In genomic region chr5:132965120-132965519, GRCh38 we compare ENCODE assay signal across 20 cellular contexts.
"Had no signal": no experiment of that assay in that cellular context is flagged by ENCODE, and none has a peak within 500 bp of the region (broad histone marks: within the 10 kb centered on the region; RNA-seq: fewer than 3 reads in every experiment).

No MANE protein-coding gene starts in this region.

- H3K4me1 ChIP-seq: colonic mucosa had no signal

- H3K36me3 ChIP-seq: colonic mucosa, gastroesophageal sphincter, right atrium auricular region, tibial nerve had no signal

- H3K9ac ChIP-seq: parathyroid adenoma had no signal

- H3K27ac ChIP-seq: colonic mucosa, parathyroid adenoma, right atrium auricular region had no signal

- ATAC-seq: activated CD8-positive, alpha-beta T cell treated with anti-CD3 and anti-CD28 coated beads for 36 hours; activated naive CD4-positive, alpha-beta T cell treated with anti-CD3 and anti-CD28 coated beads, Interleukin-2, amount 50 U/mL, for 72 hours; activated T-cell treated with anti-CD3 and anti-CD28 coated beads, Interleukin-2, amount 50 U/mL, for 4 hours; gastroesophageal sphincter had no signal

- H3K27me3 ChIP-seq: colonic mucosa, gastroesophageal sphincter, right atrium auricular region, tibial nerve had no signal

- H3K4me3 ChIP-seq: colonic mucosa, gastroesophageal sphincter, right atrium auricular region, tibial nerve had no signal

- H3K9me3 ChIP-seq: colonic mucosa, gastroesophageal sphincter, right atrium auricular region, tibial nerve had no signal

- H3K27me3 Mint-ChIP-seq: activated CD8-positive, alpha-beta T cell treated with anti-CD3 and anti-CD28 coated beads for 36 hours had no signal

- H3K9me3 Mint-ChIP-seq: activated CD8-positive, alpha-beta T cell treated with anti-CD3 and anti-CD28 coated beads for 36 hours; activated naive CD4-positive, alpha-beta T cell treated with anti-CD3 and anti-CD28 coated beads, Interleukin-2, amount 50 U/mL, for 72 hours; activated T-cell treated with anti-CD3 and anti-CD28 coated beads, Interleukin-2, amount 50 U/mL, for 4 hours; activated T-helper 2 cell treated with anti-CD3 and anti-CD28 coated beads, Interferon-gamma antibody, Interleukin-2, Interleukin-4, amounts not matched to agents 10 μg/mL and 5 μg/mL and 100 μg/mL, durations not matched to agents 14 hours and 24 hours and 36 hours had no signal

- DNase-seq: activated CD4-positive, alpha-beta T cell treated with anti-CD3 and anti-CD28 coated beads, Interleukin-2, amount 50 U/mL, for 1 hour; activated CD8-positive, alpha-beta T cell treated with anti-CD3 and anti-CD28 coated beads for 36 hours; activated naive CD4-positive, alpha-beta T cell; activated T-cell treated with anti-CD3 and anti-CD28 coated beads, Interleukin-2, amount 50 U/mL, for 4 hours; cerebellar nuclear complex; colonic mucosa; effector memory CD4-positive, alpha-beta T cell; erythroblast; head of caudate nucleus; hypothalamus; midbrain; nucleus accumbens; stimulated activated naive CD4-positive, alpha-beta T cell; T-helper 2 cell had no signal
